14 cellular contexts compared by ENCODE assay signal in the genomic region with DNA sequence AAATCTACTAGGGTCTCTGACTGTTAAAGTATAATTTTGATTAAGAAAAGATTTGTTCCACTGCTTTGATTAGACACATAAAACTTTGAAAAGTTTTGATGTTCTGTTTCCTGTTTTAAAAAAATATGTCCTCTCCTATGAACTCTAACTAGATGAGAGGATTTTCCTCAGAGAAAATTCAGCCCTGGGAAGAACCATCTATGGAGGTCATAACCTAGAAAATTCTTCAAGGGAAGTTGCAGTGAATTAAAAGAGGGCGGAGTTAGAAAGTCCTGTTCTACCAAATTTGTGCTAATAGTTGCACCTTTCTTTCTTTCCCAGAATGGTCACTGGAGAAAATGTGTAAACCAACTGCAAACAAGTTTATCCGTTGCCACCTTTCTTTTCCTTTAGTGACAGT. TPM values are rescaled to one million over a fixed set of nuclear protein-coding genes. Genes with fewer than 3 reads are reported as not detected.
DNase-seq lines count a peak whose midpoint lies in the region; ATAC-seq, FAIRE-seq and TF ChIP-seq lines count a peak whose summit lies in the region.
"Had no signal": no experiment of that assay in that cellular context is flagged by ENCODE, and none has a peak within 500 bp of the region (broad histone marks: within the 10 kb centered on the region; RNA-seq: fewer than 3 reads in every experiment).

No MANE protein-coding gene starts in this region.

- no peak for ATAC-seq in activated naive CD8-positive, alpha-beta T cell treated with anti-CD3 and anti-CD28 coated beads, Interleukin-2, amount 10 ng/mL, durations not matched to agents 7 days and 5 days (ENCODE audit: low read depth)
- no peak for ATAC-seq in natural killer cell treated with Interleukin-12 subunit alpha and Interleukin-12 subunit beta and Interleukin-15 and Interleukin-18, amount 100 ng/mL, for 72 hours
- ATAC-seq in HG03045 (IDR thresholded peaks at IDR 0.05; ENCODE audit: unreplicated experiment), result no peak

- H3K27ac ChIP-seq in BLaER1 treated with 17β-estradiol and CSF1 and Interleukin-3, amounts not matched to agents 10 nM and 100 nM, result peak overlapping the region; percentile 53 to 92 (median 88)
- H3K27ac ChIP-seq: epithelial cell of prostate, GM23248 had no signal

- FAIRE-seq in GM12892 (lab: Jason Lieb, UNC), result peak; percentile 24

- peaks cover 19% of the 10 kb centered on the region for H3K36me3 Mint-ChIP-seq in activated naive CD8-positive, alpha-beta T cell treated with anti-CD3 and anti-CD28 coated beads, Interleukin-2, amount 10 ng/mL, durations not matched to agents 7 days and 5 days
- peaks cover 7% of the 10 kb centered on the region for H3K36me3 Mint-ChIP-seq in natural killer cell treated with Interleukin-12 subunit alpha and Interleukin-12 subunit beta and Interleukin-15 and Interleukin-18, amount 100 ng/mL, for 72 hours

- POLR2A ChIA-PET in activated naive CD8-positive, alpha-beta T cell treated with anti-CD3 and anti-CD28 coated beads, Interleukin-2, amount 10 ng/mL, durations not matched to agents 7 days and 5 days (lab: Charles Lee), result interaction anchor here (1.1 to 1.9 kb wide), 2 partner anchors 12 to 27 kb away, joined by 4 to 13 read pairs; a partner anchor contains a TSS

- peak overlapping the region; percentile 76 to 92 (median 86) for H3K4me2 ChIP-seq in BLaER1 treated with 17β-estradiol and CSF1 and Interleukin-3, amounts not matched to agents 10 nM and 100 nM

- H4K20me1 ChIP-seq in BLaER1 treated with 17β-estradiol and CSF1 and Interleukin-3, amounts not matched to agents 10 nM and 100 nM, result peaks cover 0 to 48% (median 0%) of the 10 kb centered on the region in 11 experiments; a peak in 6 of 22 replicates

- peaks cover 50 to 79% (median 62%) of the 10 kb centered on the region in 10 experiments for H3K4me1 ChIP-seq in BLaER1 treated with 17β-estradiol and CSF1 and Interleukin-3, amounts not matched to agents 10 nM and 100 nM

- H3K9ac ChIP-seq in BLaER1 treated with 17β-estradiol and CSF1 and Interleukin-3, amounts not matched to agents 10 nM and 100 nM, result peak overlapping the region; percentile 3 to 80 (median 32); a peak in 13 of 22 replicates
- H3K9ac ChIP-seq: GM23248 had no signal

- DNase-seq in GM12892 (ENCODE audit: insufficient read length) (no peak), H4 (ENCODE audit: low spot score) (no peak), GDM1 (lab: John Stamatoyannopoulos, UW) (no peak), NCI-H226 (no peak)
- no peak for DNase-seq in activated naive CD8-positive, alpha-beta T cell treated with anti-CD3 and anti-CD28 coated beads, Interleukin-2, amount 10 ng/mL, durations not matched to agents 7 days and 5 days
- no peak for DNase-seq in natural killer cell treated with Interleukin-12 subunit alpha and Interleukin-12 subunit beta and Interleukin-15 and Interleukin-18, amount 100 ng/mL, for 72 hours (ENCODE audit: low spot score)
- DNase-seq: activated CD4-positive, alpha-beta T cell treated with anti-CD3 and anti-CD28 coated beads, Interleukin-2, amount 50 U/mL, for 48 hours; Caco-2; GM23248; NCI-H1105; NCI-H524 treated with DMSO at 0.1 percent for 48 hours had no signal

- peak overlapping the region; percentile 77 for H3K27ac Mint-ChIP-seq in activated naive CD8-positive, alpha-beta T cell treated with anti-CD3 and anti-CD28 coated beads, Interleukin-2, amount 10 ng/mL, durations not matched to agents 7 days and 5 days
- peak overlapping the region; percentile 92 to 97 for H3K27ac Mint-ChIP-seq in natural killer cell treated with Interleukin-12 subunit alpha and Interleukin-12 subunit beta and Interleukin-15 and Interleukin-18, amount 100 ng/mL, for 72 hours

- H3K27me3 Mint-ChIP-seq in activated naive CD8-positive, alpha-beta T cell treated with anti-CD3 and anti-CD28 coated beads, Interleukin-2, amount 10 ng/mL, durations not matched to agents 7 days and 5 days, result no peaks in the 10 kb centered on the region
- no peaks in the 10 kb centered on the region for H3K27me3 Mint-ChIP-seq in natural killer cell treated with Interleukin-12 subunit alpha and Interleukin-12 subunit beta and Interleukin-15 and Interleukin-18, amount 100 ng/mL, for 72 hours

- H3K4me1 Mint-ChIP-seq in activated naive CD8-positive, alpha-beta T cell treated with anti-CD3 and anti-CD28 coated beads, Interleukin-2, amount 10 ng/mL, durations not matched to agents 7 days and 5 days, result peaks cover 57% of the 10 kb centered on the region
- H3K4me1 Mint-ChIP-seq in natural killer cell treated with Interleukin-12 subunit alpha and Interleukin-12 subunit beta and Interleukin-15 and Interleukin-18, amount 100 ng/mL, for 72 hours (ENCODE audit: low read depth in 2 of 2), result peaks cover 56 to 74% of the 10 kb centered on the region in 2 donors

- TF ChIP-seq POLR2A in GM12892 (IDR thresholded peaks at IDR 0.05; ENCODE audit: low read depth, low read length), result no peak

- H3K4me3 Mint-ChIP-seq in activated naive CD8-positive, alpha-beta T cell treated with anti-CD3 and anti-CD28 coated beads, Interleukin-2, amount 10 ng/mL, durations not matched to agents 7 days and 5 days, result peak overlapping the region; percentile 65
- peak overlapping the region; percentile 83 for H3K4me3 Mint-ChIP-seq in natural killer cell treated with Interleukin-12 subunit alpha and Interleukin-12 subunit beta and Interleukin-15 and Interleukin-18, amount 100 ng/mL, for 72 hours

- H3K27me3 ChIP-seq in BLaER1 treated with 17β-estradiol and CSF1 and Interleukin-3, amounts not matched to agents 10 nM and 100 nM, result no peaks in the 10 kb centered on the region

- H3K9me3 ChIP-seq in BLaER1 treated with 17β-estradiol and CSF1 and Interleukin-3, amounts not matched to agents 10 nM and 100 nM (replicated peaks in 1 of 11), result peaks cover 0 to 18% (median 13%) of the 10 kb centered on the region in 11 experiments; a peak in 13 of 22 replicates
- H3K9me3 ChIP-seq: Caco-2 had no signal

- H3K4me3 ChIP-seq in BLaER1 treated with 17β-estradiol and CSF1 and Interleukin-3, amounts not matched to agents 10 nM and 100 nM, result peak overlapping the region in 7 of 10 experiments; percentile 2 to 33 (median 22); a peak in 4 of 20 replicates
- H3K4me3 ChIP-seq: GM23248 had no signal

- peaks cover 12 to 46% (median 21%) of the 10 kb centered on the region in 11 experiments; a peak in 18 of 22 replicates for H3K36me3 ChIP-seq in BLaER1 treated with 17β-estradiol and CSF1 and Interleukin-3, amounts not matched to agents 10 nM and 100 nM

- H3K9me3 Mint-ChIP-seq in activated naive CD8-positive, alpha-beta T cell treated with anti-CD3 and anti-CD28 coated beads, Interleukin-2, amount 10 ng/mL, durations not matched to agents 7 days and 5 days, result no peaks in the 10 kb centered on the region
- no peaks in the 10 kb centered on the region for H3K9me3 Mint-ChIP-seq in natural killer cell treated with Interleukin-12 subunit alpha and Interleukin-12 subunit beta and Interleukin-15 and Interleukin-18, amount 100 ng/mL, for 72 hours

RNA-seq across cellular contexts. Expression of a gene that starts 27.7 kb away (rescaled TPM):
- polyA plus RNA-seq in GM12892 (2012; ENCODE audit: missing spikeins), result 20.8 TPM
- 10 to 100 TPM; 86.5 to 86.8 TPM for total RNA-seq in activated naive CD8-positive, alpha-beta T cell treated with anti-CD3 and anti-CD28 coated beads, Interleukin-2, amount 10 ng/mL, durations not matched to agents 7 days and 5 days
- total RNA-seq in natural killer cell treated with Interleukin-12 subunit alpha and Interleukin-12 subunit beta and Interleukin-15 and Interleukin-18, amount 100 ng/mL, for 72 hours, result 100 to 1,000 TPM; 141 to 195 TPM
- total RNA-seq in H4 (2014; rRNA removed; shearing (Covaris generic)), result 15.7 and 17.2 TPM in 2 replicates
